ENCODE assay signal across 14 cellular contexts in genomic region chr22:20940178-20940790, GRCh38. TPM values are rescaled to one million over a fixed set of nuclear protein-coding genes. Genes with fewer than 3 reads are reported as not detected.
DNase-seq lines count a peak whose midpoint lies in the region; ATAC-seq and TF ChIP-seq lines count a peak whose summit lies in the region.
"Had no signal": no experiment of that assay in that cellular context is flagged by ENCODE, and none has a peak within 500 bp of the region (broad histone marks: within the 10 kb centered on the region; RNA-seq: fewer than 3 reads in every experiment).

No MANE protein-coding gene starts in this region.

- TF ChIP-seq CTCF in natural killer cell (IDR thresholded peaks at IDR 0.05): no peak
- no peak for TF ChIP-seq CTCF in fibroblast of the aortic adventitia (IDR thresholded peaks at IDR 0.05; ENCODE audit: insufficient read depth, low read length)
- no peak for TF ChIP-seq CTCF in CD14-positive monocyte (IDR thresholded peaks at IDR 0.05)

- H3K36me3 Mint-ChIP-seq in natural killer cell (no peaks in the 10 kb centered on the region), CD14-positive monocyte (peaks cover 29 to 49% of the 10 kb centered on the region in 2 donors), T-cell (peaks cover 33% of the 10 kb centered on the region)
- no peaks in the 10 kb centered on the region for H3K36me3 Mint-ChIP-seq in natural killer cell treated with Interleukin-12 subunit alpha and Interleukin-12 subunit beta and Interleukin-15 and Interleukin-18, amount 100 ng/mL, for 72 hours

- POLR2A ChIA-PET in T-cell (lab: Charles Lee): interaction anchor here in 1 of 2 donors (0.6 kb wide), 1 partner anchor 18 kb away, joined by 6 read pairs; no protein-coding TSS in a partner anchor

- ATAC-seq in natural killer cell: no peak
- ATAC-seq in natural killer cell treated with Interleukin-12 subunit alpha and Interleukin-12 subunit beta and Interleukin-15 and Interleukin-18, amount 100 ng/mL, for 72 hours: no peak
- ATAC-seq in SK-N-SH treated with all-trans-retinoic acid at 6 μM for 48 hours: peak; percentile 25; the same call in 2 of the 3 replicates
- no peak for ATAC-seq in GM21381 (IDR thresholded peaks at IDR 0.05; ENCODE audit: unreplicated experiment)
- ATAC-seq in GM19328 (IDR thresholded peaks at IDR 0.05; ENCODE audit: unreplicated experiment): no peak
- no peak for ATAC-seq in T-cell (replicated peaks in 1 of 4)
- ATAC-seq: pancreas had no signal

- DNase-seq in natural killer cell (no peak), fibroblast of the aortic adventitia (ENCODE audit: low read depth) (peak; percentile 14), CD14-positive monocyte (ENCODE audit: low spot score) (no peak), T-cell (no peak)
- DNase-seq in natural killer cell treated with Interleukin-12 subunit alpha and Interleukin-12 subunit beta and Interleukin-15 and Interleukin-18, amount 100 ng/mL, for 72 hours (ENCODE audit: low spot score): no peak
- DNase-seq: NCI-H187; NCI-H82; SHP77 treated with DMSO at 0.1 percent for 48 hours; stimulated activated CD4-positive, alpha-beta T cell treated with anti-CD3 and anti-CD28 coated beads, Interleukin-12 subunit alpha, Interleukin-12 subunit beta, amount 100 ng/mL, for 4 hours had no signal

- no peaks in the 10 kb centered on the region for H3K9me3 Mint-ChIP-seq in natural killer cell
- no peaks in the 10 kb centered on the region for H3K9me3 Mint-ChIP-seq in natural killer cell treated with Interleukin-12 subunit alpha and Interleukin-12 subunit beta and Interleukin-15 and Interleukin-18, amount 100 ng/mL, for 72 hours
- no peaks in the 10 kb centered on the region for H3K9me3 Mint-ChIP-seq in CD14-positive monocyte
- H3K9me3 Mint-ChIP-seq in T-cell: no peaks in the 10 kb centered on the region

- intact Hi-C loops in natural killer cell (cut with micrococcal nuclease) (no loop called here), CD14-positive monocyte (cut with micrococcal nuclease) (no loop called here)

- CTCF ChIA-PET in T-cell (lab: Charles Lee): interaction anchor here (0.5 to 0.7 kb wide), 2 partner anchors 21 to 69 kb away, joined by 3 to 4 read pairs; no protein-coding TSS in a partner anchor

- H3K4me1 Mint-ChIP-seq in natural killer cell: peaks cover 73 to 77% of the 10 kb centered on the region in 2 donors
- H3K4me1 Mint-ChIP-seq in natural killer cell treated with Interleukin-12 subunit alpha and Interleukin-12 subunit beta and Interleukin-15 and Interleukin-18, amount 100 ng/mL, for 72 hours (ENCODE audit: low read depth in 2 of 2): peaks cover 54 to 62% of the 10 kb centered on the region in 2 donors
- peaks cover 31% of the 10 kb centered on the region for H3K4me1 Mint-ChIP-seq in CD14-positive monocyte
- peaks cover 83 to 94% (median 89%) of the 10 kb centered on the region in 3 donors for H3K4me1 Mint-ChIP-seq in T-cell

- H3K4me3 Mint-ChIP-seq in natural killer cell: peak overlapping the region; percentile 0
- no peak overlapping the region for H3K4me3 Mint-ChIP-seq in natural killer cell treated with Interleukin-12 subunit alpha and Interleukin-12 subunit beta and Interleukin-15 and Interleukin-18, amount 100 ng/mL, for 72 hours
- H3K4me3 Mint-ChIP-seq in CD14-positive monocyte: no peak overlapping the region
- H3K4me3 Mint-ChIP-seq in T-cell: peak overlapping the region in 1 of 3 donors; percentile 56

- H3K27me3 Mint-ChIP-seq in natural killer cell (ENCODE audit: low read depth in 2 of 2): no peaks in the 10 kb centered on the region
- no peaks in the 10 kb centered on the region for H3K27me3 Mint-ChIP-seq in natural killer cell treated with Interleukin-12 subunit alpha and Interleukin-12 subunit beta and Interleukin-15 and Interleukin-18, amount 100 ng/mL, for 72 hours
- H3K27me3 Mint-ChIP-seq in CD14-positive monocyte (ENCODE audit: low read depth in 3 of 3): peaks cover 0 to 2% (median 0%) of the 10 kb centered on the region in 3 donors
- H3K27me3 Mint-ChIP-seq in T-cell: no peaks in the 10 kb centered on the region

- H3K27ac Mint-ChIP-seq in natural killer cell (peak overlapping the region; percentile 12 to 51), CD14-positive monocyte (no peak overlapping the region), T-cell (no peak overlapping the region)
- no peak overlapping the region for H3K27ac Mint-ChIP-seq in natural killer cell treated with Interleukin-12 subunit alpha and Interleukin-12 subunit beta and Interleukin-15 and Interleukin-18, amount 100 ng/mL, for 72 hours

- H3K4me3 ChIP-seq in fibroblast of the aortic adventitia (ENCODE audit: low read depth, low read length): no peak overlapping the region
- H3K4me3 ChIP-seq: pancreas had no signal

TF ChIP-seq in SK-N-SH treated with all-trans-retinoic acid at 6 μM for 48 hours, 23 proteins besides CTCF, POLR2A, EP300 and RAD21:
- peak; percentile 37; the same call in 1 of the 2 replicates for TF ChIP-seq TCF4 (CRISPR knock-in tag; IDR thresholded peaks at IDR 0.05; ENCODE audit: borderline replicate concordance)
- no peak for TF ChIP-seq SNAI2 (CRISPR knock-in tag; IDR thresholded peaks at IDR 0.05)

RNA-seq across cellular contexts. Expression of gene CRKL, which starts 23.1 kb away (rescaled TPM):
- total RNA-seq in natural killer cell: 10 to 100 TPM; 50.7 to 71.2 (median 67.4) TPM
- total RNA-seq in natural killer cell treated with Interleukin-12 subunit alpha and Interleukin-12 subunit beta and Interleukin-15 and Interleukin-18, amount 100 ng/mL, for 72 hours: 100 to 1,000 TPM in 1 of 2 donors, 10 to 100 TPM in 1; 78.4 to 105 TPM
- total RNA-seq in fibroblast of the aortic adventitia (ENCODE audit: low replicate concordance): 35.0 and 44.7 TPM in 2 replicates
- 10 to 100 TPM; 29.4 to 37.5 TPM for polyA plus RNA-seq in CD14-positive monocyte
- 10 to 100 TPM; 41.7 to 87.7 (median 85.4) TPM for total RNA-seq in T-cell

RNA-seq across cellular contexts. Expression of gene AIFM3, which starts 26.8 kb away (rescaled TPM):
- 1 to 10 TPM; 1.5 to 2.3 (median 2.2) TPM for total RNA-seq in natural killer cell
- total RNA-seq in natural killer cell treated with Interleukin-12 subunit alpha and Interleukin-12 subunit beta and Interleukin-15 and Interleukin-18, amount 100 ng/mL, for 72 hours: 1 to 10 TPM in 1 of 2 donors, not detected in 1; 1.5 TPM
- total RNA-seq in fibroblast of the aortic adventitia (ENCODE audit: low replicate concordance): 0.45 and 1.7 TPM in 2 replicates
- 1 to 10 TPM; 2.1 to 2.3 TPM for polyA plus RNA-seq in CD14-positive monocyte
- total RNA-seq in T-cell: 1 to 10 TPM in 2 of 5 donors, under 1 TPM in 3; 0.33 to 1.7 (median 0.66) TPM
- total RNA-seq: LHCN-M2 had no signal

RNA-seq across cellular contexts. Expression of gene LZTR1, which starts 41.8 kb away (rescaled TPM):
- 10 to 100 TPM; 71.9 to 85.0 (median 82.0) TPM for total RNA-seq in natural killer cell
- 100 to 1,000 TPM in 1 of 2 donors, 10 to 100 TPM in 1; 76.2 to 133 TPM for total RNA-seq in natural killer cell treated with Interleukin-12 subunit alpha and Interleukin-12 subunit beta and Interleukin-15 and Interleukin-18, amount 100 ng/mL, for 72 hours
- 27.2 and 53.5 TPM in 2 replicates for total RNA-seq in fibroblast of the aortic adventitia (ENCODE audit: low replicate concordance)
- 10 to 100 TPM in 1 of 2 donors, 1 to 10 TPM in 1; 7.1 to 11.5 TPM for polyA plus RNA-seq in CD14-positive monocyte
- total RNA-seq in T-cell: 100 to 1,000 TPM in 3 of 5 donors, 10 to 100 TPM in 2; 57.1 to 118 (median 105) TPM

Comparison
In these comparisons a context has a peak if more than half of its experiments do, and no peak if none do; other contexts are left out.
1. H3K27ac Mint-ChIP-seq: peak in natural killer cell (2 of 2); none in natural killer cell treated with Interleukin-12 subunit alpha and Interleukin-12 subunit beta and Interleukin-15 and Interleukin-18, amount 100 ng/mL, for 72 hours (0 of 2), CD14-positive monocyte (0 of 7) and T-cell (0 of 2).